ENCODE assay signal across 12 cellular contexts in genomic region chr11:20668844-20669832, GRCh38. TPM values are rescaled to one million over a fixed set of nuclear protein-coding genes. Genes with fewer than 3 reads are reported as not detected.
DNase-seq lines count a peak whose midpoint lies in the region; ATAC-seq, FAIRE-seq and TF ChIP-seq lines count a peak whose summit lies in the region.
"Had no signal": no experiment of that assay in that cellular context is flagged by ENCODE, and none has a peak within 500 bp of the region (broad histone marks: within the 10 kb centered on the region; RNA-seq: fewer than 3 reads in every experiment).

Gene NELL1 (plus strand): TSS chr11:20669586.

- H3K9me3 Mint-ChIP-seq in activated T-helper 2 cell treated with anti-CD3 and anti-CD28 coated beads, Interferon-gamma antibody, Interleukin-2, Interleukin-4, amounts not matched to agents 10 μg/mL and 5 μg/mL and 100 μg/mL, durations not matched to agents 14 hours and 24 hours and 36 hours: no peaks in the 10 kb centered on the region
- H3K9me3 Mint-ChIP-seq in activated T-helper 17 cell treated with anti-CD3 and anti-CD28 coated beads, Interleukin-2, amount 50 U/mL, for 72 hours: peaks cover 1% of the 10 kb centered on the region
- H3K9me3 Mint-ChIP-seq: activated T-cell treated with anti-CD3 and anti-CD28 coated beads, Interleukin-2, amount 50 U/mL, for 4 hours had no signal

- dilution Hi-C loops in keratinocyte (cut with MboI; ENCODE audit: extremely low pct_ligation_motif_present, low sequenced_read_pairs): no loop called here

- H3K4me3 ChIP-seq in SK-N-SH (ENCODE audit: low read depth in 2 of 2, low read length in 1 of 2) (peak within 1 kb of the TSS; percentile 32 to 52; a peak in 3 of 4 replicates), keratinocyte (ENCODE audit: control insufficient read depth in 2 of 3, extremely low read depth in 1 of 3, insufficient read depth in 2 of 3, low read depth in 1 of 3, low read length in 3 of 3) (no peak within 1 kb of the TSS), stomach smooth muscle (ENCODE audit: low read length in 2 of 2) (peak within 1 kb of the TSS; percentile 38 to 64)

- H3K27me3 Mint-ChIP-seq in activated T-helper 2 cell treated with anti-CD3 and anti-CD28 coated beads, Interferon-gamma antibody, Interleukin-2, Interleukin-4, amounts not matched to agents 10 μg/mL and 5 μg/mL and 100 μg/mL, durations not matched to agents 14 hours and 24 hours and 36 hours (ENCODE audit: low read depth): peaks cover 62% of the 10 kb centered on the region
- peaks cover 66% of the 10 kb centered on the region for H3K27me3 Mint-ChIP-seq in activated T-helper 17 cell treated with anti-CD3 and anti-CD28 coated beads, Interleukin-2, amount 50 U/mL, for 72 hours

- H3K4me1 Mint-ChIP-seq in activated T-helper 2 cell treated with anti-CD3 and anti-CD28 coated beads, Interferon-gamma antibody, Interleukin-2, Interleukin-4, amounts not matched to agents 10 μg/mL and 5 μg/mL and 100 μg/mL, durations not matched to agents 14 hours and 24 hours and 36 hours (ENCODE audit: low read depth): no peaks in the 10 kb centered on the region
- H3K4me1 Mint-ChIP-seq in activated T-helper 17 cell treated with anti-CD3 and anti-CD28 coated beads, Interleukin-2, amount 50 U/mL, for 72 hours: peaks cover 6% of the 10 kb centered on the region

- no peak for ATAC-seq in SK-N-SH treated with all-trans-retinoic acid at 6 μM for 48 hours
- no peak for ATAC-seq in activated T-helper 17 cell treated with anti-CD3 and anti-CD28 coated beads, Interleukin-2, amount 50 U/mL, for 72 hours (replicated peaks)

- H3K9me2 ChIP-seq in SK-N-SH: no peaks in the 10 kb centered on the region

- FAIRE-seq in keratinocyte (lab: Jason Lieb, UNC): no peak

- no peak within 1 kb of the TSS for H3K27ac Mint-ChIP-seq in activated T-helper 2 cell treated with anti-CD3 and anti-CD28 coated beads, Interferon-gamma antibody, Interleukin-2, Interleukin-4, amounts not matched to agents 10 μg/mL and 5 μg/mL and 100 μg/mL, durations not matched to agents 14 hours and 24 hours and 36 hours
- H3K27ac Mint-ChIP-seq in activated T-helper 17 cell treated with anti-CD3 and anti-CD28 coated beads, Interleukin-2, amount 50 U/mL, for 72 hours: no peak within 1 kb of the TSS

- WGBS in SK-N-SH (ENCODE audit: low lambda C conversion rate): 11% methylated on average over 20 of the region's 93 CpGs

- TF ChIP-seq RAD21 in SK-N-SH (IDR thresholded peaks at IDR 0.05; ENCODE audit: low read length): no peak

- H3K79me2 ChIP-seq in SK-N-SH (ENCODE audit: insufficient read depth): no peaks in the 10 kb centered on the region
- H3K79me2 ChIP-seq in keratinocyte (ENCODE audit: control insufficient read depth, insufficient read depth, low read length): no peaks in the 10 kb centered on the region

- H3K27ac ChIP-seq in SK-N-SH (ENCODE audit: low read depth in 2 of 2, low read length in 1 of 2) (peak within 1 kb of the TSS in 1 of 2 experiments; percentile 53; a peak in 1 of 4 replicates), keratinocyte (ENCODE audit: control insufficient read depth, insufficient read depth, low read length) (no peak within 1 kb of the TSS), stomach smooth muscle (ENCODE audit: low read length) (no peak within 1 kb of the TSS)

- no peak for TF ChIP-seq EP300 in SK-N-SH (IDR thresholded peaks at IDR 0.05; ENCODE audit: borderline replicate concordance in 1 of 2, low read depth in 1 of 2, low read length in 1 of 2)

- no peak within 1 kb of the TSS for H3K4me3 Mint-ChIP-seq in activated T-helper 2 cell treated with anti-CD3 and anti-CD28 coated beads, Interferon-gamma antibody, Interleukin-2, Interleukin-4, amounts not matched to agents 10 μg/mL and 5 μg/mL and 100 μg/mL, durations not matched to agents 14 hours and 24 hours and 36 hours (ENCODE audit: low read depth)
- no peak within 1 kb of the TSS for H3K4me3 Mint-ChIP-seq in activated T-helper 17 cell treated with anti-CD3 and anti-CD28 coated beads, Interleukin-2, amount 50 U/mL, for 72 hours
- H3K4me3 Mint-ChIP-seq: activated T-cell treated with anti-CD3 and anti-CD28 coated beads, Interleukin-2, amount 50 U/mL, for 4 hours had no signal

- peaks cover 36% of the 10 kb centered on the region for H3K27me3 ChIP-seq in SK-N-SH (ENCODE audit: insufficient read depth)
- peaks cover 53% of the 10 kb centered on the region for H3K27me3 ChIP-seq in keratinocyte (ENCODE audit: control insufficient read depth, extremely low read depth, insufficient read depth, low read length)
- H3K27me3 ChIP-seq in stomach smooth muscle (ENCODE audit: control insufficient read depth in 1 of 2, insufficient read depth in 2 of 2, low read length in 2 of 2): peaks cover 26 to 41% of the 10 kb centered on the region in 2 donors

- no peaks in the 10 kb centered on the region for H3K36me3 Mint-ChIP-seq in activated T-helper 2 cell treated with anti-CD3 and anti-CD28 coated beads, Interferon-gamma antibody, Interleukin-2, Interleukin-4, amounts not matched to agents 10 μg/mL and 5 μg/mL and 100 μg/mL, durations not matched to agents 14 hours and 24 hours and 36 hours (ENCODE audit: low read depth)
- no peaks in the 10 kb centered on the region for H3K36me3 Mint-ChIP-seq in activated T-helper 17 cell treated with anti-CD3 and anti-CD28 coated beads, Interleukin-2, amount 50 U/mL, for 72 hours (ENCODE audit: low read depth)

- intact Hi-C loops in activated T-helper 2 cell treated with anti-CD3 and anti-CD28 coated beads, Interferon-gamma antibody, Interleukin-2, Interleukin-4, amounts not matched to agents 10 μg/mL and 5 μg/mL and 100 μg/mL, durations not matched to agents 14 hours and 24 hours and 36 hours (cut with micrococcal nuclease): loop anchor here (2.0 to 5.0 kb wide), 2 partner anchors 72 to 506 kb away; partner anchors contain the start of gene SLC6A5

- H3F3A ChIP-seq in SK-N-SH (replicated peaks; ENCODE audit: insufficient read depth): no peaks in the 10 kb centered on the region

- TF ChIP-seq CTCF in SK-N-SH (IDR thresholded peaks at IDR 0.05): no peak
- no peak for TF ChIP-seq CTCF in keratinocyte (optimal IDR thresholded peaks at IDR 0.05 in 1 of 3, IDR thresholded peaks at IDR 0.05 in 1 of 3, conservative IDR thresholded peaks at IDR 0.05 in 1 of 3; ENCODE audit: extremely low read depth in 1 of 3, insufficient read depth in 2 of 3, low read length in 3 of 3)

- CTCF ChIA-PET in SK-N-SH (lab: Yijun Ruan, JAX): interaction anchor here (1.2 to 3.7 kb wide), 6 partner anchors 13 to 1484 kb away, joined by 3 to 25 read pairs (median 6); no protein-coding TSS in a partner anchor

- H3K9me3 ChIP-seq in SK-N-SH: no peaks in the 10 kb centered on the region
- no peaks in the 10 kb centered on the region for H3K9me3 ChIP-seq in keratinocyte (ENCODE audit: control insufficient read depth, low read depth, low read length)
- H3K9me3 ChIP-seq in stomach smooth muscle (ENCODE audit: control insufficient read depth in 2 of 2, low read length in 2 of 2): no peaks in the 10 kb centered on the region

- H3K4me1 ChIP-seq in SK-N-SH (ENCODE audit: control insufficient read depth in 1 of 2, insufficient read depth in 2 of 2, low read depth in 1 of 2, low read length in 1 of 2): peaks cover 0 to 24% of the 10 kb centered on the region in 2 experiments; a peak in 2 of 4 replicates
- no peaks in the 10 kb centered on the region for H3K4me1 ChIP-seq in keratinocyte (ENCODE audit: control insufficient read depth, extremely low read depth, insufficient read depth, low read length)
- peaks cover 19% of the 10 kb centered on the region for H3K4me1 ChIP-seq in stomach smooth muscle (ENCODE audit: control insufficient read depth, insufficient read depth, low read length)

- DNase-seq in SK-N-SH (peak; percentile 79), SK-N-DZ (ENCODE audit: low spot score) (peak; percentile 41), keratinocyte (ENCODE audit: low read depth, low spot score) (no peak)
- no peak for DNase-seq in activated T-helper 2 cell treated with anti-CD3 and anti-CD28 coated beads, Interferon-gamma antibody, Interleukin-2, Interleukin-4, amounts not matched to agents 10 μg/mL and 5 μg/mL and 100 μg/mL, durations not matched to agents 14 hours and 24 hours and 36 hours (ENCODE audit: low spot score)
- no peak for DNase-seq in stimulated activated CD4-positive, alpha-beta T cell treated with anti-CD3 and anti-CD28 coated beads, Interleukin-12 subunit alpha, Interleukin-12 subunit beta, amount 100 ng/mL, for 4 hours
- DNase-seq: activated T-cell treated with anti-CD3 and anti-CD28 coated beads, Interleukin-2, amount 50 U/mL, for 4 hours; SIG-M5; stimulated activated CD4-positive, alpha-beta T cell treated with anti-CD3 and anti-CD28 coated beads, Interleukin-15, amount 100 ng/mL, for 24 hours had no signal

- POLR2A ChIA-PET in SK-N-SH (lab: Yijun Ruan, JAX): no interaction called here

- no peak within 1 kb of the TSS for H2AFZ ChIP-seq in SK-N-SH (ENCODE audit: low read depth)
- H2AFZ ChIP-seq in keratinocyte (ENCODE audit: control insufficient read depth, low read length): no peak within 1 kb of the TSS

- no peak within 1 kb of the TSS for H3K9ac ChIP-seq in SK-N-SH
- H3K9ac ChIP-seq in keratinocyte (ENCODE audit: control insufficient read depth, extremely low read depth, insufficient read depth, low read length): no peak within 1 kb of the TSS
- H3K9ac ChIP-seq in stomach smooth muscle (ENCODE audit: low read length in 2 of 2): no peak within 1 kb of the TSS

- H3K9me1 ChIP-seq in keratinocyte (ENCODE audit: control insufficient read depth, extremely low read depth, insufficient read depth, low read length): no peaks in the 10 kb centered on the region

- H4K20me1 ChIP-seq in SK-N-SH (ENCODE audit: insufficient read depth) (no peaks in the 10 kb centered on the region), keratinocyte (ENCODE audit: control insufficient read depth, extremely low read depth, insufficient read depth, low read length) (no peaks in the 10 kb centered on the region)

- peak within 1 kb of the TSS; percentile 41; the same call in 1 of the 2 replicates for H3K4me2 ChIP-seq in SK-N-SH
- peak within 1 kb of the TSS; percentile 23 for H3K4me2 ChIP-seq in keratinocyte (ENCODE audit: control insufficient read depth, extremely low read depth, insufficient read depth, low read depth, low read length)

- no peaks in the 10 kb centered on the region for H3K36me3 ChIP-seq in SK-N-SH (replicated peaks in 1 of 2; ENCODE audit: control insufficient read depth in 1 of 2, insufficient read depth in 2 of 2, low read length in 1 of 2)
- H3K36me3 ChIP-seq in keratinocyte (ENCODE audit: control insufficient read depth in 2 of 2, extremely low read depth in 1 of 2, insufficient read depth in 2 of 2, low read length in 2 of 2): no peaks in the 10 kb centered on the region
- no peaks in the 10 kb centered on the region for H3K36me3 ChIP-seq in stomach smooth muscle (ENCODE audit: control insufficient read depth in 2 of 2, insufficient read depth in 2 of 2, low read length in 2 of 2)

RNA-seq across cellular contexts. Expression of gene NELL1, which starts in this region (rescaled TPM):
- polyA plus RNA-seq in SK-N-SH (2012; rRNA removed) (0.02 TPM in 1 of 2 replicates, not detected in the other), keratinocyte (not detected in 3 replicates)
- polyA plus RNA-seq in SK-N-SH (2012; cell fraction: cytosol; rRNA removed): not detected in 2 replicates
- not detected in 2 replicates for polyA plus RNA-seq in SK-N-SH (2012; cell fraction: nucleus; rRNA removed)
- 77.9 and 81.1 TPM in 2 replicates for polyA plus RNA-seq in SK-N-DZ (2014; cell fraction: cytosol; rRNA removed)
- 25.9 and 36.9 TPM in 2 replicates for polyA plus RNA-seq in SK-N-DZ (2014; cell fraction: nucleus; rRNA removed)
- polyA plus RNA-seq in keratinocyte (2011; ENCODE audit: low read depth): not detected
- polyA plus RNA-seq in keratinocyte (2011; cell fraction: cytosol; rRNA removed): not detected in 2 replicates
- polyA plus RNA-seq in keratinocyte (2011; cell fraction: nucleus; rRNA removed): not detected in 2 replicates
- not detected in 2 replicates for polyA plus RNA-seq in keratinocyte (2012; ENCODE audit: low replicate concordance)
- 0.07 TPM in 1 of 3 replicates, not detected in the others for polyA minus RNA-seq in keratinocyte
- not detected for polyA minus RNA-seq in keratinocyte (2011; cell fraction: cytosol; rRNA and poly(A)+ RNA removed)
- not detected in 2 replicates for polyA minus RNA-seq in keratinocyte (2011; cell fraction: nucleus; rRNA and poly(A)+ RNA removed)
- total RNA-seq in activated T-helper 2 cell treated with anti-CD3 and anti-CD28 coated beads, Interferon-gamma antibody, Interleukin-2, Interleukin-4, amounts not matched to agents 10 μg/mL and 5 μg/mL and 100 μg/mL, durations not matched to agents 14 hours and 24 hours and 36 hours: 0.07 TPM in 1 of 2 replicates, not detected in the other
- total RNA-seq in activated T-helper 17 cell treated with anti-CD3 and anti-CD28 coated beads, Interleukin-2, amount 50 U/mL, for 72 hours: not detected
- total RNA-seq: activated T-cell treated with anti-CD3 and anti-CD28 coated beads, Interleukin-2, amount 50 U/mL, for 4 hours had no signal
- polyA plus RNA-seq: BJ had no signal

Comparison
In these comparisons a context has a peak if more than half of its experiments do, and no peak if none do; other contexts are left out.
1. Peak in DNase-seq, H3K4me3 ChIP-seq and H3K4me2 ChIP-seq in SK-N-SH; RNA of the gene not detected or under 1 TPM.
2. H3K4me3 ChIP-seq: peak in stomach smooth muscle (2 of 2); none in keratinocyte (0 of 3).